Comparison of ENCODE assay signal across 14 cellular contexts in the genomic region with DNA sequence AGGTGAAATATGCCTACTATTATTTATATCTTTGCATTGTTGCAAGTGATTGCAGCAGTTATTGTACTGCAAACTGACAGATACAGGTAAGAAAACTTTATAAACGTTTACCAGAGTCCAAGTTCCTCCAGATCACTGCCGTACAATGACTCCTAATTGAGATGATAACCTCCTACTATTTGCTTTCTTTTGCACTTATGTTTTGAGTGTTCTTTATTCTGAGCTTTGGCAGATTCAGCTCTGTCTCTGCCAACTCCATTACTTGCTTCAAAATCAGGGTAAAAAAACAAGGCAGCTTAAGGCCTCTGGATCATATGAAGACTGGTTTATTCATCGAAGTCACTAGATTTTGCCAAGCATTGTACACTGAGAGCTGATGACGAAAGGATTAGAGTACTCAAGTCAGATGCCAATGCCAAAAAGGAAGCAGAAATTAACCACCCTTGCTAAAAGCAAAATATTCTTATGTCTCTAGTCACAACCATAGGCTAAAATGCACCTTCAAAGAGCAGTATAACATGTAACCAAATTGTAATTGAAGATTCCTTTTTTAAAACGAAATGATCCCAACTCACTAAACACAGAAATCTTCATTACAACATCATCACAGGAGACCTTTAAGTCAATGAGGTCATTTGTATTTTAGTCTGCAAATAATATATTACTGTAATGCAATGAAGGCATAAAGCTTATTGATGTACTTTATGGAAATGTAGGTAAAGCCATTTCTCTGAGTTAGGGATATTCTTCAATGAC. TPM values are rescaled to one million over a fixed set of nuclear protein-coding genes. Genes with fewer than 3 reads are reported as not detected.
DNase-seq lines count a peak whose midpoint lies in the region; ATAC-seq, FAIRE-seq and TF ChIP-seq lines count a peak whose summit lies in the region.
"Had no signal": no experiment of that assay in that cellular context is flagged by ENCODE, and none has a peak within 500 bp of the region (broad histone marks: within the 10 kb centered on the region; RNA-seq: fewer than 3 reads in every experiment).

No MANE protein-coding gene starts in this region.

- no peak overlapping the region for H3K9ac ChIP-seq in DND-41 (ENCODE audit: low read depth, low read length)
- no peak overlapping the region for H3K9ac ChIP-seq in Loucy (ENCODE audit: low read depth, low read length, poor library complexity, severe bottlenecking)

- peaks cover 8% of the 10 kb centered on the region; the same call in 1 of the 2 replicates for H3K4me1 ChIP-seq in DND-41 (ENCODE audit: insufficient read depth, low read length)
- H3K4me1 ChIP-seq in Loucy (ENCODE audit: insufficient read depth, low read length, poor library complexity, severe bottlenecking): peaks cover 26% of the 10 kb centered on the region
- H3K4me1 ChIP-seq: body of pancreas, SJCRH30 had no signal

- H3K9me2 ChIP-seq in Loucy (replicated peaks; ENCODE audit: low read depth, low read length): no peaks in the 10 kb centered on the region

- H2AFZ ChIP-seq in DND-41 (ENCODE audit: low read depth, low read length): peak overlapping the region; percentile 30; the same call in 1 of the 2 replicates
- H2AFZ ChIP-seq in Loucy (ENCODE audit: low read length): peak overlapping the region; percentile 16; the same call in 1 of the 2 replicates

- H3K27ac ChIP-seq in DND-41 (ENCODE audit: low read length): no peak overlapping the region
- H3K27ac ChIP-seq: body of pancreas, neutrophil, SJCRH30 had no signal

- no peak for TF ChIP-seq CTCF in DND-41 (IDR thresholded peaks at IDR 0.05; ENCODE audit: borderline replicate concordance, extremely low read depth, low read length, poor library complexity, severe bottlenecking)
- no peak for TF ChIP-seq CTCF in Loucy (conservative IDR thresholded peaks at IDR 0.05; ENCODE audit: low read length)
- TF ChIP-seq CTCF in cardiac fibroblast (IDR thresholded peaks at IDR 0.05; ENCODE audit: low read depth, low read length): no peak

- H3K4me3 ChIP-seq in DND-41 (ENCODE audit: low read depth in 1 of 2, low read length in 2 of 2) (no peak overlapping the region), Loucy (ENCODE audit: low read length, poor library complexity, severe bottlenecking) (no peak overlapping the region), cardiac fibroblast (replicated peaks in 1 of 2; ENCODE audit: low read depth in 2 of 2, low read length in 2 of 2) (no peak overlapping the region)
- H3K4me3 ChIP-seq: body of pancreas, SJCRH30 had no signal

- no peak for DNase-seq in DND-41
- peak; percentile 63 to 84 for DNase-seq in cardiac fibroblast (ENCODE audit: low read depth in 2 of 2)
- DNase-seq in medulla oblongata (ENCODE audit: extremely low spot score): peak; percentile 9
- no peak for DNase-seq in stimulated activated CD4-positive, alpha-beta T cell treated with anti-CD3 and anti-CD28 coated beads, Interleukin-15, amount 100 ng/mL, for 24 hours
- no peak for DNase-seq in GM12892 (ENCODE audit: insufficient read length)
- no peak for DNase-seq in NCI-H187 treated with DMSO at 0.1 percent for 48 hours (lab: John Stamatoyannopoulos, UW)
- no peak for DNase-seq in DMS114 treated with DMSO at 0.1 percent for 48 hours (lab: John Stamatoyannopoulos, UW; ENCODE audit: unreplicated experiment)
- DNase-seq: activated CD8-positive, alpha-beta T cell treated with anti-CD3 and anti-CD28 coated beads for 36 hours; body of pancreas; NCI-H1436; SJCRH30 had no signal

- H3K79me2 ChIP-seq in DND-41 (ENCODE audit: insufficient read depth, low read length): no peaks in the 10 kb centered on the region
- H3K79me2 ChIP-seq in Loucy (ENCODE audit: insufficient read depth, low read length): no peaks in the 10 kb centered on the region

- H3F3A ChIP-seq in Loucy (ENCODE audit: low read depth): no peaks in the 10 kb centered on the region

- H3K27me3 ChIP-seq in DND-41 (ENCODE audit: insufficient read depth, low read length, poor library complexity) (no peaks in the 10 kb centered on the region), Loucy (ENCODE audit: insufficient read depth, low read length, poor library complexity, severe bottlenecking) (no peaks in the 10 kb centered on the region)
- H3K27me3 ChIP-seq: body of pancreas, neutrophil, SJCRH30 had no signal

- no peaks in the 10 kb centered on the region for H4K20me1 ChIP-seq in DND-41 (ENCODE audit: insufficient read depth, low read length)
- H4K20me1 ChIP-seq in Loucy (ENCODE audit: insufficient read depth, low read length, poor library complexity, severe bottlenecking): no peaks in the 10 kb centered on the region

- H3K4me2 ChIP-seq in DND-41 (ENCODE audit: insufficient read depth, low read length): no peak overlapping the region
- H3K4me2 ChIP-seq in Loucy (ENCODE audit: low read depth, low read length, poor library complexity, severe bottlenecking): no peak overlapping the region

- H3K36me3 ChIP-seq in DND-41 (ENCODE audit: insufficient read depth, low read length) (no peaks in the 10 kb centered on the region), Loucy (ENCODE audit: insufficient read depth, low read length) (no peaks in the 10 kb centered on the region)
- H3K36me3 ChIP-seq: neutrophil, SJCRH30 had no signal

- H3K9me3 ChIP-seq in DND-41 (ENCODE audit: insufficient read depth, low read length, severe bottlenecking): no peaks in the 10 kb centered on the region
- no peaks in the 10 kb centered on the region for H3K9me3 ChIP-seq in Loucy (ENCODE audit: insufficient read depth, low read depth, low read length)
- H3K9me3 ChIP-seq: body of pancreas, neutrophil, SJCRH30 had no signal

- ATAC-seq in DND-41 (ENCODE audit: insufficient read depth, low read depth): no peak; the same call in 2 of the 3 replicates
- ATAC-seq: activated CD8-positive, alpha-beta T cell treated with anti-CD3 and anti-CD28 coated beads for 36 hours; body of pancreas; stimulated activated effector memory CD8-positive, alpha-beta T cell treated with anti-CD3 and anti-CD28 coated beads, Interleukin-12 subunit alpha, Interleukin-12 subunit beta, amount 100 ng/mL, for 72 hours had no signal

- no peak for TF ChIP-seq POLR2A in GM12892 (IDR thresholded peaks at IDR 0.05; ENCODE audit: low read depth, low read length)

- FAIRE-seq in GM12892 (lab: Jason Lieb, UNC): no peak

RNA-seq across cellular contexts. Expression of gene IKZF2, which starts 10.5 kb away (rescaled TPM):
- 73.9 TPM for polyA plus RNA-seq in GM12892 (2012; ENCODE audit: missing spikeins)

Comparison
In these comparisons a context has a peak if more than half of its experiments do, and no peak if none do; other contexts are left out.
1. DNase-seq: peak in cardiac fibroblast (2 of 2) and medulla oblongata (single experiment); none in DND-41 (single experiment), stimulated activated CD4-positive, alpha-beta T cell treated with anti-CD3 and anti-CD28 coated beads, Interleukin-15, amount 100 ng/mL, for 24 hours (single experiment), GM12892 (single experiment), NCI-H187 treated with DMSO at 0.1 percent for 48 hours (single experiment) and DMS114 treated with DMSO at 0.1 percent for 48 hours (single experiment).